1 cellular context compared by ENCODE assay signal in the genomic region with DNA sequence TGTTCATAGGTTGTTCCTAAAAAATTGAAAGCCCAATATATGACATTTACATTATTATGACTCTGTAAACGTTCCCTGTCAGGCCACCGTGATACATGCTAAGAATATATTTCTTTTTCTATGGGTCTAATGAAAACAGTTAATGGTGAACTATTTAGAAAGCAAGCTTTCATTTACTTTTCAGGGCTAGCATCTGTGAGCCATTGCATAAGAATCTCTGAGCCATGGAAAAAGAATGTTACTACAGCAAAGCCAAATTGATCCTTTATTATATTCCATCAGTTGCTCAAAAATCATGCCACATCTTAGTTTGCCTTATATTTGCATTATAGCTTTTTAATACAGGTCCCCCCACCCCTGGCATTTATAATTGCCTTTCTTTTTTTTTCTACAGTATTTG.
TF ChIP-seq lines count a peak whose summit lies in the region.

No MANE protein-coding gene starts in this region.

TF ChIP-seq in IMR-90, 13 proteins besides CTCF, POLR2A, EP300 and RAD21 (continued from another document):
- TF ChIP-seq CEBPB (IDR thresholded peaks at IDR 0.05; ENCODE audit: low read depth, low read length): peak; percentile 91
TF ChIP-seq in IMR-90: peak in this region for 2.
